ENCODE assay signal across 20 cellular contexts in genomic region chr6:44016131-44016870, GRCh38.
DNase-seq lines count a peak whose midpoint lies in the region; TF ChIP-seq lines count a peak whose summit lies in the region.
"Had no signal": no experiment of that assay in that cellular context is flagged by ENCODE, and none has a peak within 500 bp of the region (broad histone marks: within the 10 kb centered on the region; RNA-seq: fewer than 3 reads in every experiment).

No MANE protein-coding gene starts in this region.

- TF ChIP-seq CTCF in chondrocyte (IDR thresholded peaks at IDR 0.05) (no peak), OCI-LY7 (conservative IDR thresholded peaks at IDR 0.05; ENCODE audit: low read length) (no peak)

- CTCF ChIA-PET in OCI-LY7 (lab: Charles Lee; ENCODE audit: unreplicated experiment), result no interaction called here
- CTCF ChIA-PET in HEK293T (lab: Yijun Ruan, JAX), result interaction anchor here (1.3 kb wide), 1 partner anchor 9 kb away, joined by 5 read pairs; no protein-coding TSS in a partner anchor

- H3K4me3 Mint-ChIP-seq in chondrocyte (ENCODE audit: unreplicated experiment), result no peak overlapping the region
- H3K4me3 Mint-ChIP-seq: activated T-cell treated with anti-CD3 and anti-CD28 coated beads, Interleukin-2, amount 50 U/mL, for 72 hours; dendritic cell treated with granulocyte-macrophage colony-stimulating factor and Interleukin-4, amounts not matched to agents 40 ng/mL and 50 ng/mL, for 4 days; nephron progenitor cell had no signal

- no peaks in the 10 kb centered on the region for H3K9me2 ChIP-seq in OCI-LY7 (ENCODE audit: insufficient read depth, low read length)

- POLR2A ChIA-PET in OCI-LY7 (lab: Charles Lee), result interaction anchor here (0.6 to 0.7 kb wide), 2 partner anchors 208 to 331 kb away, joined by 4 to 6 read pairs; no protein-coding TSS in a partner anchor
- POLR2A ChIA-PET in HEK293T (lab: Yijun Ruan, JAX), result no interaction called here

- H2AFZ ChIP-seq in OCI-LY7 (ENCODE audit: low read length), result no peak overlapping the region

- H3K4me3 ChIP-seq in mesodermal cell (ENCODE audit: extremely low read depth, insufficient read depth, low read length, poor library complexity, severe bottlenecking) (no peak overlapping the region), H7 (ENCODE audit: insufficient read depth, low read depth, low read length) (no peak overlapping the region), OCI-LY7 (ENCODE audit: low read depth, low read length, poor library complexity, severe bottlenecking) (no peak overlapping the region)
- H3K4me3 ChIP-seq: adrenal gland, esophagus muscularis mucosa, lung, right atrium auricular region, SJCRH30, thyroid gland had no signal

- BruUV-seq in OCI-LY7 (replicated peaks; lab: Mats Ljungman, UMichigan), result no TSS peak

- WGBS in mesodermal cell (ENCODE audit: insufficient coverage in 2 of 2), 2 experiments, result 89 to 97% methylated on average over 1 to 3 of the region's 5 CpGs

- H3K9me3 ChIP-seq in mesodermal cell (ENCODE audit: control insufficient read depth, low read length), result no peaks in the 10 kb centered on the region
- H3K9me3 ChIP-seq in OCI-LY7 (ENCODE audit: low read length), result no peaks in the 10 kb centered on the region
- H3K9me3 ChIP-seq: adrenal gland, esophagus muscularis mucosa, right atrium auricular region, SJCRH30, thyroid gland had no signal

- H3K36me3 Mint-ChIP-seq in chondrocyte (ENCODE audit: low read depth), result peaks cover 5% of the 10 kb centered on the region

- peaks cover 23% of the 10 kb centered on the region for H3K4me1 ChIP-seq in mesodermal cell (ENCODE audit: control insufficient read depth, insufficient read depth, low read length, poor library complexity, severe bottlenecking)
- H3K4me1 ChIP-seq in OCI-LY7 (ENCODE audit: insufficient read depth, low read length, poor library complexity, severe bottlenecking), result no peaks in the 10 kb centered on the region
- H3K4me1 ChIP-seq: adrenal gland, SJCRH30 had no signal

- H4K20me1 ChIP-seq in OCI-LY7 (ENCODE audit: insufficient read depth, low read length), result no peaks in the 10 kb centered on the region

- peaks cover 11% of the 10 kb centered on the region for H3K9me3 Mint-ChIP-seq in chondrocyte (ENCODE audit: low read depth)

- H3K27me3 Mint-ChIP-seq in chondrocyte (ENCODE audit: low read depth), result peaks cover 10% of the 10 kb centered on the region

- H3K27ac ChIP-seq in mesodermal cell (ENCODE audit: low read depth, low read length, severe bottlenecking) (peak overlapping the region; percentile 53), OCI-LY7 (ENCODE audit: low read depth, low read length, poor library complexity, severe bottlenecking) (no peak overlapping the region)
- H3K27ac ChIP-seq: adrenal gland, esophagus muscularis mucosa, right atrium auricular region, SJCRH30, thyroid gland had no signal

- intact Hi-C loops in OCI-LY7 (cut with micrococcal nuclease; ENCODE audit: unreplicated experiment), result no loop called here

- H3K36me3 ChIP-seq in mesodermal cell (ENCODE audit: control insufficient read depth, insufficient read depth, low read length) (no peaks in the 10 kb centered on the region), H7 (replicated peaks; ENCODE audit: control insufficient read depth, insufficient read depth, low read length) (no peaks in the 10 kb centered on the region), OCI-LY7 (ENCODE audit: insufficient read depth, low read length) (no peaks in the 10 kb centered on the region)
- H3K36me3 ChIP-seq: adrenal gland, esophagus muscularis mucosa, right atrium auricular region, SJCRH30, thyroid gland had no signal

- peak; percentile 83 for DNase-seq in EH (ENCODE audit: low read depth)
- DNase-seq in NCI-H226, result peak; percentile 53
- no peak for DNase-seq in chondrocyte (ENCODE audit: low spot score)
- DNase-seq in H7, result no peak
- no peak for DNase-seq in OCI-LY7 (ENCODE audit: low spot score)
- no peak for DNase-seq in HEK293T (ENCODE audit: extremely low spot score)
- DNase-seq in HuH-7 (ENCODE audit: low spot score), result no peak
- DNase-seq: activated T-cell treated with anti-CD3 and anti-CD28 coated beads, Interleukin-2, amount 50 U/mL, for 72 hours; COR-L47; NCI-H1048; nephron progenitor cell; SJCRH30; stimulated activated CD4-positive, alpha-beta T cell treated with anti-CD3 and anti-CD28 coated beads, Interleukin-4, amount 100 ng/mL, for 1 hour; thyroid gland had no signal

- H3K27ac Mint-ChIP-seq in chondrocyte (ENCODE audit: unreplicated experiment), result peak overlapping the region; percentile 8
- H3K27ac Mint-ChIP-seq: activated T-cell treated with anti-CD3 and anti-CD28 coated beads, Interleukin-2, amount 50 U/mL, for 72 hours; dendritic cell treated with granulocyte-macrophage colony-stimulating factor and Interleukin-4, amounts not matched to agents 40 ng/mL and 50 ng/mL, for 4 days; nephron progenitor cell had no signal

- H3K27me3 ChIP-seq in H7 (ENCODE audit: control insufficient read depth, insufficient read depth, low read length), result no peaks in the 10 kb centered on the region
- H3K27me3 ChIP-seq: adrenal gland, esophagus muscularis mucosa, right atrium auricular region, SJCRH30, thyroid gland had no signal

- no peak overlapping the region for H3K4me2 ChIP-seq in OCI-LY7 (ENCODE audit: low read length)

- peaks cover 17% of the 10 kb centered on the region for H3K4me1 Mint-ChIP-seq in chondrocyte (ENCODE audit: low read depth)

- H3K79me2 ChIP-seq in OCI-LY7 (ENCODE audit: insufficient read depth, low read depth, low read length), result no peaks in the 10 kb centered on the region

TF ChIP-seq in HEK293T, 16 proteins besides CTCF, POLR2A, EP300 and RAD21:
- no peak for TF ChIP-seq FOXA1 (IDR thresholded peaks at IDR 0.05)
- no peak for TF ChIP-seq TARDBP (IDR thresholded peaks at IDR 0.05)
- no peak for TF ChIP-seq FOXM1 (IDR thresholded peaks at IDR 0.05; ENCODE audit: borderline replicate concordance)
- TF ChIP-seq ZNF384 (IDR thresholded peaks at IDR 0.05), result no peak
- no peak for TF ChIP-seq FOXK2 (IDR thresholded peaks at IDR 0.05)
- TF ChIP-seq CTBP1 (IDR thresholded peaks at IDR 0.05; ENCODE audit: borderline replicate concordance), result no peak
- TF ChIP-seq SP1 (IDR thresholded peaks at IDR 0.05), result no peak
- TF ChIP-seq L3MBTL2 (conservative IDR thresholded peaks at IDR 0.05), result no peak
- TF ChIP-seq ARNT (IDR thresholded peaks at IDR 0.05), result no peak
- no peak for TF ChIP-seq HDGF (IDR thresholded peaks at IDR 0.05; ENCODE audit: borderline replicate concordance)
- no peak for TF ChIP-seq SUZ12 (IDR thresholded peaks at IDR 0.05)
- no peak for TF ChIP-seq NFRKB (IDR thresholded peaks at IDR 0.05)
- no peak for TF ChIP-seq PKNOX1 (IDR thresholded peaks at IDR 0.05)
- no peak for TF ChIP-seq BHLHE40 (IDR thresholded peaks at IDR 0.05; ENCODE audit: borderline replicate concordance)
- no peak for TF ChIP-seq LEF1 (IDR thresholded peaks at IDR 0.05; ENCODE audit: borderline replicate concordance)
- no peak for TF ChIP-seq ELF4 (IDR thresholded peaks at IDR 0.05)

Comparison
In these comparisons a context has a peak if more than half of its experiments do, and no peak if none do; other contexts are left out.
1. DNase-seq: peak in EH (single experiment) and NCI-H226 (single experiment); none in chondrocyte (single experiment), H7 (single experiment), OCI-LY7 (single experiment), HEK293T (single experiment) and HuH-7 (single experiment).